ENCODE assay signal across 1 cellular context in the genomic region with DNA sequence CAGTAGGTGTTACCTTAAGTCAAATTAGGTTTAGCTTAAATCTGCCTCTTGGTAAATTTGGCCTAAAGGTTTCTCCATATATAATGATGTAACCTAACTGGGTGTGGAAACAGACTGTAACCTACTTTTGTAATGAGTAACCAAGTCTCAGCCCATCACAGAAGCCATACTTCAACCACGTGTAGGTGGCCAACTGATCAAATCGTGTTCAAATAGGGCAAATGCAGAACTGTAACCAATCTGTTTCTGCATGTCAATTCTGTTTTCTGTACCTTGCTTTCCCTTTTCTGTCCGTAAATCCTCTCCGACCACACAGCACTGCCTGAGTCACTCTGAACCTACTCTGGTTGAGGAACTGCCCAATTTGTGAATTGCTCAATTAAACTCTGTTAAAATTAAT.
TF ChIP-seq lines count a peak whose summit lies in the region.

No MANE protein-coding gene starts in this region.

TF ChIP-seq in SK-N-SH, 30 proteins besides CTCF, POLR2A, EP300 and RAD21 (continued from another document):
- TF ChIP-seq, protein P1, sequence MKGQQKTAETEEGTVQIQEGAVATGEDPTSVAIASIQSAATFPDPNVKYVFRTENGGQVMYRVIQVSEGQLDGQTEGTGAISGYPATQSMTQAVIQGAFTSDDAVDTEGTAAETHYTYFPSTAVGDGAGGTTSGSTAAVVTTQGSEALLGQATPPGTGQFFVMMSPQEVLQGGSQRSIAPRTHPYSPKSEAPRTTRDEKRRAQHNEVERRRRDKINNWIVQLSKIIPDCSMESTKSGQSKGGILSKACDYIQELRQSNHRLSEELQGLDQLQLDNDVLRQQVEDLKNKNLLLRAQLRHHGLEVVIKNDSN (IDR thresholded peaks at IDR 0.05; ENCODE audit: borderline replicate concordance, low read depth), result no peak
TF ChIP-seq in SK-N-SH: peak in this region for 0.
